Comparison of ENCODE assay signal across 18 cellular contexts in genomic region chr9:105280730-105281129, GRCh38. TPM values are rescaled to one million over a fixed set of nuclear protein-coding genes. Genes with fewer than 3 reads are reported as not detected.
DNase-seq lines count a peak whose midpoint lies in the region; ATAC-seq, FAIRE-seq and TF ChIP-seq lines count a peak whose summit lies in the region.
"Had no signal": no experiment of that assay in that cellular context is flagged by ENCODE, and none has a peak within 500 bp of the region (broad histone marks: within the 10 kb centered on the region; RNA-seq: fewer than 3 reads in every experiment).

No MANE protein-coding gene starts in this region.

- POLR2A ChIA-PET in endothelial cell of umbilical vein (lab: Charles Lee) = no interaction called here

- no peak overlapping the region for H2BK20ac ChIP-seq in H9 (ENCODE audit: low read depth, low read length, poor library complexity, severe bottlenecking)

- H3K14ac ChIP-seq in H9 (ENCODE audit: insufficient read depth, low read length) = no peak overlapping the region

- no peak for DNase-seq in H9
- peak; percentile 48 for DNase-seq in RKO (ENCODE audit: low spot score)
- DNase-seq in endothelial cell of umbilical vein (ENCODE audit: low read depth, low spot score) = no peak
- no peak for DNase-seq in mucosa of descending colon
- DNase-seq in T-helper 2 cell treated with Interferon-gamma antibody and Interleukin-4, amounts not matched to agents 5 μg/mL and 100 μg/mL, for 36 hours (ENCODE audit: low spot score) = no peak
- DNase-seq in NCI-H1092 (lab: John Stamatoyannopoulos, UW) = no peak
- DNase-seq in sigmoid colon = no peak
- no peak for DNase-seq in lower lobe of right lung
- DNase-seq: activated CD8-positive, alpha-beta T cell treated with anti-CD3 and anti-CD28 coated beads for 36 hours; activated T-cell treated with anti-CD3 and anti-CD28 coated beads, Interleukin-2, amount 50 U/mL, for 48 hours; KG1; NCI-H1436 treated with DMSO at 0.1 percent for 48 hours; pancreas; RPMI8226; SW 1271; thyroid gland had no signal

- no peaks in the 10 kb centered on the region for H3K23me2 ChIP-seq in H9 (ENCODE audit: insufficient read length, low read depth, low read length, poor library complexity, severe bottlenecking)

- H3K27me3 Mint-ChIP-seq in H9 (ENCODE audit: low read depth) = no peaks in the 10 kb centered on the region
- peaks cover 4% of the 10 kb centered on the region for H3K27me3 Mint-ChIP-seq in T-helper 2 cell treated with Interferon-gamma antibody and Interleukin-4, amounts not matched to agents 5 μg/mL and 100 μg/mL, for 36 hours (ENCODE audit: low read depth)
- H3K27me3 Mint-ChIP-seq: activated CD8-positive, alpha-beta T cell treated with anti-CD3 and anti-CD28 coated beads for 36 hours; activated naive CD8-positive, alpha-beta T cell had no signal

- H3K4me1 Mint-ChIP-seq in H9 = peaks cover 33 to 34% of the 10 kb centered on the region in 2 experiments
- no peaks in the 10 kb centered on the region for H3K4me1 Mint-ChIP-seq in T-helper 2 cell treated with Interferon-gamma antibody and Interleukin-4, amounts not matched to agents 5 μg/mL and 100 μg/mL, for 36 hours (ENCODE audit: low read depth)

- no peak overlapping the region for H2BK5ac ChIP-seq in H9 (ENCODE audit: insufficient read length, low read length)

- H3K9ac ChIP-seq in H9 (ENCODE audit: extremely low read depth, insufficient read length, low read length) (no peak overlapping the region), endothelial cell of umbilical vein (replicated peaks; ENCODE audit: extremely low read depth, insufficient read depth, low read length) (no peak overlapping the region)

- H3K9me3 ChIP-seq in H9 (ENCODE audit: control insufficient read depth, low read depth, low read length) (no peaks in the 10 kb centered on the region), endothelial cell of umbilical vein (replicated peaks; ENCODE audit: control insufficient read depth, insufficient read depth, low read length) (no peaks in the 10 kb centered on the region), mucosa of descending colon (no peaks in the 10 kb centered on the region), sigmoid colon (no peaks in the 10 kb centered on the region), lower lobe of right lung (no peaks in the 10 kb centered on the region)
- H3K9me3 ChIP-seq: pancreas, thyroid gland had no signal

- H3K79me2 ChIP-seq in H9 (ENCODE audit: insufficient read depth, low read length) (no peaks in the 10 kb centered on the region; the same call in 1 of the 2 replicates), endothelial cell of umbilical vein (ENCODE audit: control insufficient read depth, insufficient read depth, low read length) (peaks cover 3% of the 10 kb centered on the region)

- H3K79me1 ChIP-seq in H9 (ENCODE audit: insufficient read depth, low read depth, low read length, poor library complexity, severe bottlenecking) = no peaks in the 10 kb centered on the region

- no peak overlapping the region for H3K4ac ChIP-seq in H9 (ENCODE audit: low read depth, low read length)

- intact Hi-C loops in endothelial cell of umbilical vein (cut with micrococcal nuclease) = no loop called here
- intact Hi-C loops in mucosa of descending colon (cut with DNase I, micrococcal nuclease) = no loop called here
- intact Hi-C loops in sigmoid colon (cut with DNase I) = no loop called here
- intact Hi-C loops in lower lobe of right lung (cut with DNase I) = no loop called here

- CTCF ChIA-PET in endothelial cell of umbilical vein (lab: Charles Lee) = interaction anchor here (1.0 kb wide), 1 partner anchor 134 kb away, joined by 3 read pairs; no protein-coding TSS in a partner anchor

- TF ChIP-seq CTCF in H9 (conservative IDR thresholded peaks at IDR 0.05) (no peak), endothelial cell of umbilical vein (IDR thresholded peaks at IDR 0.05; ENCODE audit: extremely low read depth in 1 of 2, insufficient read depth in 1 of 2, low read depth in 1 of 2, low read length in 2 of 2) (no peak), mucosa of descending colon (IDR thresholded peaks at IDR 0.05) (no peak), sigmoid colon (IDR thresholded peaks at IDR 0.05) (no peak), lower lobe of right lung (IDR thresholded peaks at IDR 0.05) (no peak)

- no peak overlapping the region for H4K8ac ChIP-seq in H9 (replicated peaks; ENCODE audit: insufficient read length, low read depth, low read length)

- H3K18ac ChIP-seq in H9 (ENCODE audit: insufficient read length, low read depth, low read length) = no peak overlapping the region

- H3T11ph ChIP-seq in H9 (ENCODE audit: low read length) = no peak overlapping the region

- H3K9me3 Mint-ChIP-seq in H9 = no peaks in the 10 kb centered on the region
- no peaks in the 10 kb centered on the region for H3K9me3 Mint-ChIP-seq in T-helper 2 cell treated with Interferon-gamma antibody and Interleukin-4, amounts not matched to agents 5 μg/mL and 100 μg/mL, for 36 hours
- H3K9me3 Mint-ChIP-seq: activated CD8-positive, alpha-beta T cell treated with anti-CD3 and anti-CD28 coated beads for 36 hours had no signal

- H3K27ac ChIP-seq in H9 (ENCODE audit: insufficient read length, low read depth, low read length) = no peak overlapping the region
- H3K27ac ChIP-seq in endothelial cell of umbilical vein (ENCODE audit: insufficient read depth, low read depth, low read length) = no peak overlapping the region
- H3K27ac ChIP-seq in sigmoid colon = no peak overlapping the region
- H3K27ac ChIP-seq in lower lobe of right lung = no peak overlapping the region
- H3K27ac ChIP-seq: cardiac muscle cell, pancreas, thyroid gland had no signal

- H2BK120ac ChIP-seq in H9 (ENCODE audit: low read depth, low read length, poor library complexity, severe bottlenecking) = no peak overlapping the region

- no TSS peak for BruUV-seq in endothelial cell of umbilical vein (replicated peaks; lab: Mats Ljungman, UMichigan)

- no peak overlapping the region for H4K91ac ChIP-seq in H9 (ENCODE audit: insufficient read length, low read depth, low read length)

- H2AFZ ChIP-seq in H9 (ENCODE audit: low read length) (no peak overlapping the region), endothelial cell of umbilical vein (ENCODE audit: low read depth, low read length) (no peak overlapping the region)

- H4K5ac ChIP-seq in H9 (ENCODE audit: insufficient read length, low read depth, low read length) = no peak overlapping the region

- H3K56ac ChIP-seq in H9 (ENCODE audit: insufficient read length, low read depth, low read length) = no peak overlapping the region

- H2AK5ac ChIP-seq in H9 (ENCODE audit: insufficient read length, low read length) = no peak overlapping the region

- H3K27me3 ChIP-seq in H9 (ENCODE audit: insufficient read depth, low read length) (no peaks in the 10 kb centered on the region), endothelial cell of umbilical vein (ENCODE audit: control insufficient read depth in 2 of 2, insufficient read depth in 2 of 2, low read length in 2 of 2) (no peaks in the 10 kb centered on the region), sigmoid colon (no peaks in the 10 kb centered on the region), lower lobe of right lung (ENCODE audit: low read depth) (no peaks in the 10 kb centered on the region)
- H3K27me3 ChIP-seq: cardiac muscle cell, pancreas, thyroid gland had no signal

- no peak overlapping the region for H3K4me2 ChIP-seq in H9 (ENCODE audit: insufficient read depth, insufficient read length, low read length)
- H3K4me2 ChIP-seq in endothelial cell of umbilical vein (ENCODE audit: insufficient read depth, low read length) = no peak overlapping the region

- H3K4me3 ChIP-seq in endothelial cell of umbilical vein (replicated peaks in 1 of 3; ENCODE audit: insufficient read depth in 1 of 3, low read depth in 1 of 3, low read length in 3 of 3) (no peak overlapping the region), mucosa of descending colon (no peak overlapping the region), sigmoid colon (no peak overlapping the region), lower lobe of right lung (no peak overlapping the region)
- H3K4me3 ChIP-seq: cardiac muscle cell, pancreas, thyroid gland had no signal

- dilution Hi-C loops in endothelial cell of umbilical vein (cut with MboI; ENCODE audit: extremely low pct_ligation_motif_present, low sequenced_read_pairs) = no loop called here

- no peak overlapping the region for H3K4me3 Mint-ChIP-seq in H9
- no peak overlapping the region for H3K4me3 Mint-ChIP-seq in T-helper 2 cell treated with Interferon-gamma antibody and Interleukin-4, amounts not matched to agents 5 μg/mL and 100 μg/mL, for 36 hours
- H3K4me3 Mint-ChIP-seq: activated CD8-positive, alpha-beta T cell treated with anti-CD3 and anti-CD28 coated beads for 36 hours; activated naive CD8-positive, alpha-beta T cell had no signal

- H3K9me1 ChIP-seq in endothelial cell of umbilical vein (replicated peaks; ENCODE audit: control insufficient read depth, extremely low read depth, insufficient read depth, low read length) = no peaks in the 10 kb centered on the region

- no peaks in the 10 kb centered on the region; a peak in 1 of 7 replicates for H3K36me3 Mint-ChIP-seq in H9 (ENCODE audit: insufficient read depth in 1 of 3, low read depth in 3 of 3)
- no peaks in the 10 kb centered on the region for H3K36me3 Mint-ChIP-seq in T-helper 2 cell treated with Interferon-gamma antibody and Interleukin-4, amounts not matched to agents 5 μg/mL and 100 μg/mL, for 36 hours (ENCODE audit: low read depth)

- H2BK15ac ChIP-seq in H9 (ENCODE audit: low read depth, low read length) = no peak overlapping the region

- H2BK12ac ChIP-seq in H9 (ENCODE audit: insufficient read length, low read depth, low read length) = no peak overlapping the region

- ATAC-seq in mucosa of descending colon (peak; percentile 32), lower lobe of right lung (no peak)
- ATAC-seq: activated CD8-positive, alpha-beta T cell treated with anti-CD3 and anti-CD28 coated beads for 36 hours; pancreas had no signal

- H3K23ac ChIP-seq in H9 (ENCODE audit: insufficient read length, low read depth, low read length) = no peak overlapping the region

- no peak for TF ChIP-seq POLR2A in endothelial cell of umbilical vein (IDR thresholded peaks at IDR 0.05; ENCODE audit: low read depth, low read length)
- TF ChIP-seq POLR2A in sigmoid colon (IDR thresholded peaks at IDR 0.05) = no peak

- no peak for FAIRE-seq in endothelial cell of umbilical vein (lab: Jason Lieb, UNC)
- FAIRE-seq: pancreas had no signal

- no CpG with 5 or more reads among the region's 2 CpGs for WGBS in H9 (ENCODE audit: extremely low coverage, insufficient read length, low lambda C conversion rate)
- 91 to 93% methylated on average over 2 of the region's 2 CpGs for WGBS in sigmoid colon, 2 donors

- TF ChIP-seq EP300 in sigmoid colon (IDR thresholded peaks at IDR 0.05) = no peak

- H3K4me1 ChIP-seq in H9 (ENCODE audit: insufficient read depth, low read length) (0 out of 2 replicates have a peak, but pooled peaks cover 5% of the 10 kb centered on the region), endothelial cell of umbilical vein (ENCODE audit: control insufficient read depth, extremely low read depth, insufficient read depth, low read length) (no peaks in the 10 kb centered on the region), mucosa of descending colon (ENCODE audit: low read depth) (peaks cover 18% of the 10 kb centered on the region), sigmoid colon (no peaks in the 10 kb centered on the region), lower lobe of right lung (peaks cover 5% of the 10 kb centered on the region)

- H4K20me1 ChIP-seq in H9 (ENCODE audit: control insufficient read depth, insufficient read depth, insufficient read length) = no peaks in the 10 kb centered on the region
- H4K20me1 ChIP-seq in endothelial cell of umbilical vein (replicated peaks; ENCODE audit: control insufficient read depth, extremely low read depth, insufficient read depth, low read length) = no peaks in the 10 kb centered on the region

- H3K36me3 ChIP-seq in endothelial cell of umbilical vein (ENCODE audit: control insufficient read depth in 2 of 2, extremely low read depth in 1 of 2, insufficient read depth in 2 of 2, low read length in 2 of 2) = no peaks in the 10 kb centered on the region
- no peaks in the 10 kb centered on the region for H3K36me3 ChIP-seq in mucosa of descending colon (ENCODE audit: low read depth)
- H3K36me3 ChIP-seq in sigmoid colon = no peaks in the 10 kb centered on the region
- H3K36me3 ChIP-seq in lower lobe of right lung = no peaks in the 10 kb centered on the region
- H3K36me3 ChIP-seq: cardiac muscle cell, pancreas, thyroid gland had no signal

- peak overlapping the region in 2 of 3 experiments; percentile 49 to 69; a peak in 2 of 7 replicates for H3K27ac Mint-ChIP-seq in H9
- no peak overlapping the region for H3K27ac Mint-ChIP-seq in T-helper 2 cell treated with Interferon-gamma antibody and Interleukin-4, amounts not matched to agents 5 μg/mL and 100 μg/mL, for 36 hours
- H3K27ac Mint-ChIP-seq: activated CD8-positive, alpha-beta T cell treated with anti-CD3 and anti-CD28 coated beads for 36 hours; activated naive CD8-positive, alpha-beta T cell had no signal

RNA-seq across cellular contexts. Expression of gene SLC44A1, which starts 36.3 kb away (rescaled TPM):
- total RNA-seq in H9 (2021) = 59.6 and 60.7 TPM in 2 replicates
- 35.3 and 37.7 TPM in 2 replicates for total RNA-seq in endothelial cell of umbilical vein
- 11.5 and 16.1 TPM in 2 replicates for polyA plus RNA-seq in endothelial cell of umbilical vein
- polyA plus RNA-seq in endothelial cell of umbilical vein (2011; cell fraction: cytosol; rRNA removed) = 11.7 and 11.9 TPM in 2 replicates
- 7.6 and 7.7 TPM in 2 replicates for polyA plus RNA-seq in endothelial cell of umbilical vein (2011; cell fraction: nucleus; rRNA removed)
- 22.3 and 33.0 TPM in 2 replicates for polyA plus RNA-seq in endothelial cell of umbilical vein (2012)
- 94.4 and 104 TPM in 2 replicates for polyA minus RNA-seq in endothelial cell of umbilical vein
- 23.4 TPM for polyA minus RNA-seq in endothelial cell of umbilical vein (2011; cell fraction: cytosol; rRNA and poly(A)+ RNA removed)
- polyA minus RNA-seq in endothelial cell of umbilical vein (2011; cell fraction: nucleus; rRNA and poly(A)+ RNA removed) = 21.3 and 36.9 TPM in 2 replicates
- 100 to 1,000 TPM in 2 of 3 donors, 10 to 100 TPM in 1; 85.1 to 183 (median 121) TPM for total RNA-seq in mucosa of descending colon
- total RNA-seq in sigmoid colon = 10 to 100 TPM; 19.7 to 35.4 (median 26.0) TPM
- polyA plus RNA-seq in sigmoid colon = 10 to 100 TPM; 11.4 to 27.0 (median 12.3) TPM
- 55.2 TPM for total RNA-seq in lower lobe of right lung
